In the genomic region with DNA sequence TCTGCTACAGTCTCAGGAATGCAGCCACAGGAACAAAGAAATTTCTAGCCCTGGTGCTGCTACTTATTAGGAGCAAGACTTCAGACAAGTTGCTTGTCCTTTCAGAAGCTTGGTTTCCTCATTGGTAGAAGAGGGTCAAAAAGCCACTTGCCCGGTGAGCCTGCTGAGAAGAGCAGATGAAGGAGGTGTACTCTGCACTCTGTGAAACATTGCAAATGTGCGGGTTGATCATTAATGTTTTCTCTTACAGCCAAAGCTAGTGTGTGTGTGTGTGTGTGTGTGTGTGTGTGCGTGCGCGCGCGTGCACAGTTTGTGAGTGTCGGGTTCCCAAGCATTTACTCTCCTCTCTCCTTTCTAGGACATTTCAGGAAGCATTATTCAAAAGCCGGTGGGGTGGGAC, we compare ENCODE assay signal across 16 cellular contexts.
DNase-seq lines count a peak whose midpoint lies in the region; ATAC-seq and TF ChIP-seq lines count a peak whose summit lies in the region.
"Had no signal": no experiment of that assay in that cellular context is flagged by ENCODE, and none has a peak within 500 bp of the region (broad histone marks: within the 10 kb centered on the region; RNA-seq: fewer than 3 reads in every experiment).

No MANE protein-coding gene starts in this region.

- no peaks in the 10 kb centered on the region for H3K9me3 ChIP-seq in CD4-positive, CD25-positive, alpha-beta regulatory T cell (ENCODE audit: control insufficient read depth in 2 of 2, low read length in 2 of 2)
- H3K9me3 ChIP-seq in WERI-Rb-1 (ENCODE audit: severe bottlenecking) = no peaks in the 10 kb centered on the region
- H3K9me3 ChIP-seq: SJSA1 had no signal

- H3K27ac Mint-ChIP-seq in CD4-positive, CD25-positive, alpha-beta regulatory T cell = peak overlapping the region in 2 of 3 donors; percentile 68 to 88
- H3K27ac Mint-ChIP-seq in immature natural killer cell (peak overlapping the region; percentile 21 to 81 (median 65)), neural crest cell (ENCODE audit: unreplicated experiment) (peak overlapping the region; percentile 73)
- H3K27ac Mint-ChIP-seq: activated naive CD8-positive, alpha-beta T cell; activated T-cell treated with anti-CD3 and anti-CD28 coated beads, Interleukin-2, amount 50 U/mL, for 24 hours had no signal

- no peaks in the 10 kb centered on the region for H3K27me3 Mint-ChIP-seq in CD4-positive, CD25-positive, alpha-beta regulatory T cell
- peaks cover 1 to 9% (median 5%) of the 10 kb centered on the region in 3 donors for H3K27me3 Mint-ChIP-seq in immature natural killer cell (ENCODE audit: low read depth in 3 of 3)
- no peaks in the 10 kb centered on the region for H3K27me3 Mint-ChIP-seq in neural crest cell (ENCODE audit: low read depth)
- H3K27me3 Mint-ChIP-seq: activated naive CD8-positive, alpha-beta T cell; activated T-cell treated with anti-CD3 and anti-CD28 coated beads, Interleukin-2, amount 50 U/mL, for 24 hours had no signal

- TF ChIP-seq CTCF in neural crest cell (conservative IDR thresholded peaks at IDR 0.05) (no peak), WERI-Rb-1 (IDR thresholded peaks at IDR 0.05; ENCODE audit: low read depth, low read length) (no peak)

- no peak for DNase-seq in CD4-positive, CD25-positive, alpha-beta regulatory T cell
- DNase-seq in HuH-7.5 (ENCODE audit: low spot score) = peak; percentile 33
- no peak for DNase-seq in immature natural killer cell
- no peak for DNase-seq in neural crest cell (ENCODE audit: low read depth, low spot score)
- no peak for DNase-seq in activated naive CD4-positive, alpha-beta T cell treated with Interleukin-2 at 50 U/mL for 16 hours
- DNase-seq in WERI-Rb-1 = no peak
- DNase-seq: activated CD4-positive, alpha-beta T cell treated with anti-CD3 and anti-CD28 coated beads for 4 hours; activated T-cell treated with anti-CD3 and anti-CD28 coated beads, Interleukin-2, amount 50 U/mL, for 24 hours; effector memory CD4-positive, alpha-beta T cell; left ventricle myocardium superior; NCI-H1694; NCI-H510A treated with DMSO at 0.1 percent for 48 hours had no signal

- H3K4me1 ChIP-seq in CD4-positive, CD25-positive, alpha-beta regulatory T cell (ENCODE audit: control insufficient read depth, insufficient read depth, low read length, poor library complexity, severe bottlenecking) = peaks cover 29% of the 10 kb centered on the region
- H3K4me1 ChIP-seq: SJSA1 had no signal

- no peaks in the 10 kb centered on the region for H3K9me3 Mint-ChIP-seq in CD4-positive, CD25-positive, alpha-beta regulatory T cell
- H3K9me3 Mint-ChIP-seq in immature natural killer cell (no peaks in the 10 kb centered on the region), neural crest cell (no peaks in the 10 kb centered on the region)
- H3K9me3 Mint-ChIP-seq: activated T-cell treated with anti-CD3 and anti-CD28 coated beads, Interleukin-2, amount 50 U/mL, for 24 hours had no signal

- no peak overlapping the region for H3K27ac ChIP-seq in CD4-positive, CD25-positive, alpha-beta regulatory T cell (ENCODE audit: insufficient read depth, low read length, poor library complexity, severe bottlenecking)
- no peak overlapping the region for H3K27ac ChIP-seq in WERI-Rb-1
- H3K27ac ChIP-seq: SJSA1 had no signal

- no peak overlapping the region for H3K4me3 ChIP-seq in CD4-positive, CD25-positive, alpha-beta regulatory T cell (ENCODE audit: low read depth, low read length)
- no peak overlapping the region for H3K4me3 ChIP-seq in WERI-Rb-1 (ENCODE audit: low read depth, low read length)
- H3K4me3 ChIP-seq: SJSA1 had no signal

- ATAC-seq in CD4-positive, CD25-positive, alpha-beta regulatory T cell (ENCODE audit: low read depth in 2 of 2) = no peak
- ATAC-seq in GM19467 (IDR thresholded peaks at IDR 0.05; ENCODE audit: unreplicated experiment) = no peak
- ATAC-seq in GM18511 (IDR thresholded peaks at IDR 0.05; ENCODE audit: unreplicated experiment) = no peak
- ATAC-seq: left ventricle myocardium superior had no signal

- H3K4me1 Mint-ChIP-seq in CD4-positive, CD25-positive, alpha-beta regulatory T cell = peaks cover 12 to 51% (median 38%) of the 10 kb centered on the region in 4 donors
- H3K4me1 Mint-ChIP-seq in immature natural killer cell (peaks cover 65 to 90% of the 10 kb centered on the region in 2 donors), neural crest cell (peaks cover 89% of the 10 kb centered on the region)

- no peak overlapping the region for H3K4me3 Mint-ChIP-seq in CD4-positive, CD25-positive, alpha-beta regulatory T cell
- H3K4me3 Mint-ChIP-seq in immature natural killer cell = peak overlapping the region in 1 of 5 donors; percentile 36
- H3K4me3 Mint-ChIP-seq in neural crest cell = peak overlapping the region; percentile 73
- H3K4me3 Mint-ChIP-seq: activated naive CD8-positive, alpha-beta T cell; activated T-cell treated with anti-CD3 and anti-CD28 coated beads, Interleukin-2, amount 50 U/mL, for 24 hours had no signal

- H3K36me3 Mint-ChIP-seq in CD4-positive, CD25-positive, alpha-beta regulatory T cell = no peaks in the 10 kb centered on the region
- H3K36me3 Mint-ChIP-seq in immature natural killer cell (peaks cover 0 to 9% (median 4%) of the 10 kb centered on the region in 3 donors), neural crest cell (ENCODE audit: low read depth) (no peaks in the 10 kb centered on the region)
- H3K36me3 Mint-ChIP-seq: activated naive CD8-positive, alpha-beta T cell had no signal

- H3K36me3 ChIP-seq in CD4-positive, CD25-positive, alpha-beta regulatory T cell (ENCODE audit: control insufficient read depth, insufficient read depth, low read length) = no peaks in the 10 kb centered on the region
- no peaks in the 10 kb centered on the region for H3K36me3 ChIP-seq in WERI-Rb-1
- H3K36me3 ChIP-seq: SJSA1 had no signal

- H3K27me3 ChIP-seq in CD4-positive, CD25-positive, alpha-beta regulatory T cell (ENCODE audit: control insufficient read depth, insufficient read depth, low read length) = no peaks in the 10 kb centered on the region
- H3K27me3 ChIP-seq in WERI-Rb-1 (ENCODE audit: insufficient read depth, low read depth, severe bottlenecking) = no peaks in the 10 kb centered on the region
- H3K27me3 ChIP-seq: SJSA1 had no signal
